24 cellular contexts compared by ENCODE assay signal in genomic region chr5:31238497-31238896, GRCh38. TPM values are rescaled to one million over a fixed set of nuclear protein-coding genes. Genes with fewer than 3 reads are reported as not detected.
A peak's percentile ranks its signal among the peaks of the same experiment; 100 is the strongest.
DNase-seq lines count a peak whose midpoint lies in the region; ATAC-seq, FAIRE-seq and TF ChIP-seq lines count a peak whose summit lies in the region.
"Had no signal": no experiment of that assay in that cellular context is flagged by ENCODE, and none has a peak within 500 bp of the region (broad histone marks: within the 10 kb centered on the region; RNA-seq: fewer than 3 reads in every experiment).

No MANE protein-coding gene starts in this region.

- H3K9me3 ChIP-seq in HepG2 (ENCODE audit: low read length) = no peaks in the 10 kb centered on the region
- H3K9me3 ChIP-seq in right lobe of liver = no peaks in the 10 kb centered on the region
- H3K9me3 ChIP-seq in K562 (replicated peaks; ENCODE audit: control insufficient read depth, insufficient read depth, low read depth, low read length) = no peaks in the 10 kb centered on the region
- H3K9me3 ChIP-seq: BE2C; BLaER1 treated with 17β-estradiol and CSF1 and Interleukin-3, amounts not matched to agents 10 nM and 100 nM; HAP-1 had no signal

- WGBS in HepG2 (ENCODE audit: low lambda C conversion rate) = 0% methylated on average over 2 of the region's 2 CpGs
- 48% methylated on average over 2 of the region's 2 CpGs for WGBS in right lobe of liver (ENCODE audit: insufficient coverage, low coverage, low lambda C conversion rate, missing lambda C conversion rate)
- 0% methylated on average over 2 of the region's 2 CpGs for WGBS in K562 (ENCODE audit: insufficient coverage, low coverage, missing lambda C conversion rate)

- H3K4me3 Mint-ChIP-seq in osteocyte (ENCODE audit: unreplicated experiment) = no peak overlapping the region
- H3K4me3 Mint-ChIP-seq: CD14-positive monocyte; CD4-positive, alpha-beta T cell; CD8-positive, alpha-beta memory T cell had no signal

- FAIRE-seq in HepG2 (lab: Jason Lieb, UNC) (no peak), K562 (lab: Jason Lieb, UNC) (peak; percentile 44)
- FAIRE-seq: A204.1, GM12891, GM18507, H54 had no signal

- no peaks in the 10 kb centered on the region for H3K27me3 ChIP-seq in HepG2 (ENCODE audit: control insufficient read depth in 1 of 2, insufficient read depth in 2 of 2, low read length in 2 of 2)
- H3K27me3 ChIP-seq in right lobe of liver = no peaks in the 10 kb centered on the region
- H3K27me3 ChIP-seq in K562 (ENCODE audit: control insufficient read depth in 2 of 2, insufficient read depth in 2 of 2, low read length in 2 of 2) = no peaks in the 10 kb centered on the region
- H3K27me3 ChIP-seq: BE2C; BLaER1 treated with 17β-estradiol and CSF1 and Interleukin-3, amounts not matched to agents 10 nM and 100 nM had no signal

- no peak overlapping the region for H3K4me2 ChIP-seq in HepG2 (ENCODE audit: low read depth, low read length)
- no peak overlapping the region for H3K4me2 ChIP-seq in K562 (ENCODE audit: insufficient read depth, low read length)
- H3K4me2 ChIP-seq: BLaER1 treated with 17β-estradiol and CSF1 and Interleukin-3, amounts not matched to agents 10 nM and 100 nM had no signal

- no peaks in the 10 kb centered on the region for H3K79me2 ChIP-seq in HepG2 (ENCODE audit: insufficient read depth, low read length)
- H3K79me2 ChIP-seq in K562 (ENCODE audit: control insufficient read depth, insufficient read depth, low read length) = no peaks in the 10 kb centered on the region

- CTCF ChIA-PET in HepG2 (lab: Yijun Ruan, JAX; ENCODE audit: low intra/inter-chr PET ratio, low total read pairs) = no interaction called here
- CTCF ChIA-PET in K562 (lab: Yijun Ruan, JAX; ENCODE audit: low intra/inter-chr PET ratio) = no interaction called here

- H3K27me3 Mint-ChIP-seq in osteocyte (ENCODE audit: unreplicated experiment) = no peaks in the 10 kb centered on the region
- H3K27me3 Mint-ChIP-seq: CD4-positive, alpha-beta T cell had no signal

- no TSS peak for BruUV-seq in HepG2 (replicated peaks; lab: Mats Ljungman, UMichigan)
- no TSS peak for BruUV-seq in K562 (replicated peaks; lab: Mats Ljungman, UMichigan)

- peaks cover 81% of the 10 kb centered on the region for H3K4me1 Mint-ChIP-seq in osteocyte (ENCODE audit: unreplicated experiment)
- H3K4me1 Mint-ChIP-seq: CD14-positive monocyte; CD8-positive, alpha-beta memory T cell had no signal

- H3K27ac ChIP-seq in HepG2 (ENCODE audit: extremely low read length, insufficient read depth, low read length) (no peak overlapping the region), right lobe of liver (no peak overlapping the region), K562 (ENCODE audit: extremely low read depth, low read depth, low read length) (no peak overlapping the region)
- H3K27ac ChIP-seq: 22Rv1; BLaER1 treated with 17β-estradiol and CSF1 and Interleukin-3, amounts not matched to agents 10 nM and 100 nM had no signal

- intact Hi-C loops in HepG2 (cut with micrococcal nuclease; ENCODE audit: unreplicated experiment) (no loop called here), right lobe of liver (cut with DNase I) (no loop called here), K562 (cut with micrococcal nuclease) (no loop called here)

- H3K4me3 ChIP-seq in HepG2 (replicated peaks in 1 of 3; ENCODE audit: insufficient read depth in 1 of 3, low read depth in 2 of 3, low read length in 3 of 3) (no peak overlapping the region), right lobe of liver (no peak overlapping the region), K562 (no peak overlapping the region)
- H3K4me3 ChIP-seq: BLaER1 treated with 17β-estradiol and CSF1 and Interleukin-3, amounts not matched to agents 10 nM and 100 nM; HAP-1 had no signal

- TF ChIP-seq EP300 in HepG2 (IDR thresholded peaks at IDR 0.05; ENCODE audit: low read depth in 2 of 2, low read length in 2 of 2) = no peak
- TF ChIP-seq EP300 in HepG2 (CRISPR knock-in tag; IDR thresholded peaks at IDR 0.05; ENCODE audit: borderline replicate concordance) = no peak
- no peak for TF ChIP-seq EP300 in K562 (IDR thresholded peaks at IDR 0.05; ENCODE audit: low read length)

- TF ChIP-seq CTCF in HepG2 (CRISPR knock-in tag; IDR thresholded peaks at IDR 0.05) = no peak
- TF ChIP-seq CTCF in right lobe of liver (IDR thresholded peaks at IDR 0.05) = no peak
- no peak for TF ChIP-seq CTCF in K562 (IDR thresholded peaks at IDR 0.05 in 2 of 3, conservative IDR thresholded peaks at IDR 0.05 in 1 of 3; ENCODE audit: insufficient read depth in 2 of 3, low read depth in 1 of 3, low read length in 3 of 3)
- no peak for TF ChIP-seq CTCF in osteocyte (IDR thresholded peaks at IDR 0.05)

- no peak for TF ChIP-seq POLR2A in HepG2 (IDR thresholded peaks at IDR 0.05; ENCODE audit: insufficient read depth in 1 of 2, low read depth in 2 of 2, low read length in 2 of 2)
- TF ChIP-seq POLR2A in right lobe of liver (IDR thresholded peaks at IDR 0.05) = no peak
- TF ChIP-seq POLR2A in K562 (conservative IDR thresholded peaks at IDR 0.05) = no peak

- no peaks in the 10 kb centered on the region for H3K9me1 ChIP-seq in K562 (ENCODE audit: control insufficient read depth, insufficient read depth, low read length)

- no peaks in the 10 kb centered on the region for H3K4me1 ChIP-seq in HepG2 (ENCODE audit: insufficient read depth, low read length)
- H3K4me1 ChIP-seq in right lobe of liver = no peaks in the 10 kb centered on the region
- H3K4me1 ChIP-seq in K562 (replicated peaks in 1 of 2; ENCODE audit: control insufficient read depth in 2 of 2, insufficient read depth in 2 of 2, low read length in 2 of 2) = no peaks in the 10 kb centered on the region
- H3K4me1 ChIP-seq: BE2C had no signal

- peak overlapping the region; percentile 72 for H3K27ac Mint-ChIP-seq in osteocyte (ENCODE audit: unreplicated experiment)
- H3K27ac Mint-ChIP-seq: CD14-positive monocyte; CD4-positive, alpha-beta T cell; CD8-positive, alpha-beta memory T cell had no signal

- TF ChIP-seq RAD21 in HepG2 (CRISPR knock-in tag; IDR thresholded peaks at IDR 0.05) = no peak
- TF ChIP-seq RAD21 in K562 (CRISPR knock-in tag; conservative IDR thresholded peaks at IDR 0.05 in 1 of 2, IDR thresholded peaks at IDR 0.05 in 1 of 2) = no peak

- H2AFZ ChIP-seq in HepG2 (ENCODE audit: low read length) = no peak overlapping the region
- H2AFZ ChIP-seq in K562 (ENCODE audit: low read depth, low read length) = no peak overlapping the region

- H3K36me3 Mint-ChIP-seq in osteocyte (ENCODE audit: unreplicated experiment) = peaks cover 67% of the 10 kb centered on the region
- H3K36me3 Mint-ChIP-seq: CD14-positive monocyte; CD8-positive, alpha-beta memory T cell had no signal

- H3K9ac ChIP-seq in HepG2 (ENCODE audit: insufficient read depth, low read depth, low read length) (no peak overlapping the region), K562 (ENCODE audit: insufficient read depth in 1 of 2, low read depth in 2 of 2, low read length in 2 of 2) (no peak overlapping the region)
- H3K9ac ChIP-seq: BLaER1 treated with 17β-estradiol and CSF1 and Interleukin-3, amounts not matched to agents 10 nM and 100 nM had no signal

- DNase-seq in HepG2 (ENCODE audit: low spot score) (no peak), right lobe of liver (no peak), K562 (ENCODE audit: extremely low read depth in 1 of 4, low spot score in 3 of 4) (no peak), osteocyte (ENCODE audit: extremely low spot score, unreplicated experiment) (no peak), ecto neural progenitor cell (ENCODE audit: low spot score) (no peak)
- DNase-seq: ACHN; AML-193; BE2C; Calu3; CD4-positive, alpha-beta T cell; CD8-positive, alpha-beta memory T cell; DMS53; DMS79 treated with DMSO at 0.1 percent for 48 hours; GF-D8; GOT3 had no signal

- POLR2A ChIA-PET in HepG2 (lab: Yijun Ruan, JAX) = no interaction called here
- POLR2A ChIA-PET in K562 (lab: Yijun Ruan, JAX) = interaction anchor here (0.6 kb wide), 1 partner anchor 10 kb away, joined by 3 read pairs; no protein-coding TSS in a partner anchor

- in situ Hi-C loops in HepG2 (cut with HindIII; ENCODE audit: extremely low pct_ligation_motif_present, low pct_unique_long_range_greater_than_20kb) (loop anchor here (25.0 kb wide), 1 partner anchor 1201 kb away; no protein-coding TSS in a partner anchor), K562 (cut with MboI) (no loop called here)

- no peaks in the 10 kb centered on the region for H3K9me3 Mint-ChIP-seq in osteocyte (ENCODE audit: unreplicated experiment)
- H3K9me3 Mint-ChIP-seq: CD14-positive monocyte; CD4-positive, alpha-beta T cell had no signal

- ATAC-seq in HepG2 (no peak), right lobe of liver (no peak), K562 (no peak), GM21423 (IDR thresholded peaks at IDR 0.05; ENCODE audit: unreplicated experiment) (no peak)

- H4K20me1 ChIP-seq in HepG2 (ENCODE audit: insufficient read depth, low read length) (no peaks in the 10 kb centered on the region), K562 (replicated peaks; ENCODE audit: control insufficient read depth, insufficient read depth, low read length) (no peaks in the 10 kb centered on the region)
- H4K20me1 ChIP-seq: BLaER1 treated with 17β-estradiol and CSF1 and Interleukin-3, amounts not matched to agents 10 nM and 100 nM had no signal

- H3K36me3 ChIP-seq in HepG2 (replicated peaks in 1 of 2; ENCODE audit: control insufficient read depth in 1 of 2, insufficient read depth in 2 of 2, low read length in 2 of 2) (no peaks in the 10 kb centered on the region), right lobe of liver (no peaks in the 10 kb centered on the region), K562 (ENCODE audit: control insufficient read depth, insufficient read depth, low read length) (no peaks in the 10 kb centered on the region)
- H3K36me3 ChIP-seq: BE2C; BLaER1 treated with 17β-estradiol and CSF1 and Interleukin-3, amounts not matched to agents 10 nM and 100 nM had no signal

RNA-seq across cellular contexts. Expression of gene CDH6, which starts 45.0 kb away (rescaled TPM):
- total RNA-seq in HepG2 (2016; rRNA removed; fragmentation: Illumina TruSeq; extraction: Trizol) = not detected in 2 replicates
- total RNA-seq in HepG2 (2016; cell fraction: cytosol; rRNA removed; fragmentation: Illumina TruSeq; extraction: Trizol; ENCODE audit: low read depth) = not detected in 2 replicates
- not detected in 2 replicates for total RNA-seq in HepG2 (2016; cell fraction: insoluble cytoplasmic fraction; rRNA removed; fragmentation: Illumina TruSeq; extraction: Trizol)
- not detected in 2 replicates for total RNA-seq in HepG2 (2016; cell fraction: membrane; rRNA removed; fragmentation: Illumina TruSeq; extraction: Trizol)
- total RNA-seq in HepG2 (2016; cell fraction: nucleus; rRNA removed; fragmentation: Illumina TruSeq; extraction: Trizol) = not detected in 2 replicates
- polyA plus RNA-seq in HepG2 (2011; rRNA removed) = not detected in 2 replicates
- 0.04 TPM in 1 of 2 replicates, not detected in the other for polyA plus RNA-seq in HepG2 (2011; cell fraction: cytosol; rRNA removed)
- polyA plus RNA-seq in HepG2 (2011; cell fraction: nucleus; rRNA removed) = not detected in 2 replicates
- polyA plus RNA-seq in HepG2 (2012) = not detected in 2 replicates
- not detected in 2 replicates for polyA plus RNA-seq in HepG2 (2016; cell fraction: cytosol; fragmentation: Illumina TruSeq; extraction: Trizol; ENCODE audit: low read depth)
- not detected in 2 replicates for polyA plus RNA-seq in HepG2 (2016; cell fraction: insoluble cytoplasmic fraction; fragmentation: Illumina TruSeq; extraction: Trizol; ENCODE audit: low read depth)
- polyA plus RNA-seq in HepG2 (2016; cell fraction: membrane; fragmentation: Illumina TruSeq; extraction: Trizol; ENCODE audit: low read depth) = not detected in 2 replicates
- not detected in 2 replicates for polyA plus RNA-seq in HepG2 (2016; cell fraction: nucleus; fragmentation: Illumina TruSeq; extraction: Trizol; ENCODE audit: insufficient read depth, low read depth)
- not detected in 2 replicates for polyA minus RNA-seq in HepG2 (2011; rRNA and poly(A)+ RNA removed; ENCODE audit: low replicate concordance)
- not detected in 2 replicates for polyA minus RNA-seq in HepG2 (2011; cell fraction: cytosol; rRNA and poly(A)+ RNA removed)
- polyA minus RNA-seq in HepG2 (2011; cell fraction: nucleus; rRNA and poly(A)+ RNA removed) = not detected in 2 replicates
- total RNA-seq in right lobe of liver = 1 to 10 TPM in 2 of 6 experiments, under 1 TPM in 4; 0.49 to 1.8 (median 0.74) TPM
- total RNA-seq in K562 (2011; cell fraction: chromatin; rRNA removed; ENCODE audit: low replicate concordance) = not detected in 2 replicates
- not detected in 2 replicates for total RNA-seq in K562 (2011; cell fraction: nucleolus; rRNA removed)
- not detected in 2 replicates for total RNA-seq in K562 (2011; cell fraction: nucleoplasm; rRNA removed)
- not detected in 2 replicates for total RNA-seq in K562 (2014; rRNA removed)
- not detected in 2 replicates for total RNA-seq in K562 (2014; rRNA removed; fragmentation: Illumina TruSeq; extraction: Trizol)
- total RNA-seq in K562 (2015; rRNA removed; fragmentation: Illumina TruSeq; extraction: Trizol) = not detected in 2 replicates
- 0.07 TPM in 1 of 2 replicates, not detected in the other for total RNA-seq in K562 (2021)
- polyA plus RNA-seq in K562 (2011; rRNA removed) = not detected in 2 replicates
- polyA plus RNA-seq in K562 (2011; cell fraction: cytosol; rRNA removed) = not detected in 2 replicates
- polyA plus RNA-seq in K562 (2011; cell fraction: nucleus; rRNA removed) = not detected in 2 replicates
- polyA plus RNA-seq in K562 (2012) = not detected in 2 replicates
- not detected in 2 replicates for polyA plus RNA-seq in K562 (2014; fragmentation: Illumina TruSeq; extraction: Trizol)
- not detected for polyA plus RNA-seq in K562 (2014; fragmentation: Nextera tagmentation; extraction: Ambion mirVana)
- polyA plus RNA-seq in K562 (2014; rRNA removed) = not detected in 2 replicates
- polyA minus RNA-seq in K562 (2011; rRNA and poly(A)+ RNA removed) = not detected in 2 replicates
- not detected in 2 replicates for polyA minus RNA-seq in K562 (2011; cell fraction: cytosol; rRNA and poly(A)+ RNA removed)
- not detected in 2 replicates for polyA minus RNA-seq in K562 (2011; cell fraction: nucleus; rRNA and poly(A)+ RNA removed)
- 791 and 792 TPM in 2 replicates for total RNA-seq in osteocyte
- total RNA-seq: CD4-positive, alpha-beta T cell; CD8-positive, alpha-beta memory T cell had no signal
- polyA plus RNA-seq: CD14-positive monocyte; CD8-positive, alpha-beta memory T cell had no signal

Comparison
In these comparisons a context has a peak if more than half of its experiments do, and no peak if none do; other contexts are left out.
1. RNA of gene CDH6, which starts 45.0 kb away (total RNA-seq): 791 to 792 TPM in osteocyte; 0.49 to 1.8 TPM in right lobe of liver, not detected in HepG2 and 0.07 TPM in K562; every median in the first group is over 100 times any median in the second.
2. Of the 241 proteins assayed by ChIP-seq in both HepG2 and K562: peak only in HepG2: none; only in K562: MAFG; in both: MAFF and MAFK; in neither: 238.